In the genomic region with DNA sequence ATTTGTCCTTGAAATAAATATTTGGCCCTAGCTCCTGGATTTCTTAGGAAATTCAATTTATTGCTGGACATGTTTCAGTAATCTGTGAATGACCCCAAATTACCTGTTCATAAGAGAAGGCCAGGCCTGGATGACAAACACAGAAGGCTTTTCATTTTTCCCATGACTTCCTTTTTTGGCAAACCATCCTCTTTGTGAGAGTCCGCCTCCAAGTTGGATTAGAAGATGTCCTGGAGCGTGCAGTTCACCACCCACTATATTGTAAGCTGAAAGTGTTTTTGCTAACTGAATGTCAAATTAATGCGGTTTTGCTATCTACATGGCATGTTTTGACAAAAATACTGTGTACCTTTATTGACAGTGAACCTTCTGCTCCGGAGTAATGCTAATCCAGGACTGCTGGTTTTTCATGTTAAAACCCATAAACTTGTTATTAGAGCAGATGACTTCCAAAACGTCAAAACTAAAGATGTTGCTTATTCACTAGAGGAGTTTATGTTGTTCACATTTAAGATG, we compare ENCODE assay signal across 1 cellular context.
TF ChIP-seq lines count a peak whose summit lies in the region.

No MANE protein-coding gene starts in this region.

TF ChIP-seq in GM23338, 12 proteins besides CTCF, POLR2A, EP300 and RAD21 (continued from another document):
- TF ChIP-seq, protein P1, sequence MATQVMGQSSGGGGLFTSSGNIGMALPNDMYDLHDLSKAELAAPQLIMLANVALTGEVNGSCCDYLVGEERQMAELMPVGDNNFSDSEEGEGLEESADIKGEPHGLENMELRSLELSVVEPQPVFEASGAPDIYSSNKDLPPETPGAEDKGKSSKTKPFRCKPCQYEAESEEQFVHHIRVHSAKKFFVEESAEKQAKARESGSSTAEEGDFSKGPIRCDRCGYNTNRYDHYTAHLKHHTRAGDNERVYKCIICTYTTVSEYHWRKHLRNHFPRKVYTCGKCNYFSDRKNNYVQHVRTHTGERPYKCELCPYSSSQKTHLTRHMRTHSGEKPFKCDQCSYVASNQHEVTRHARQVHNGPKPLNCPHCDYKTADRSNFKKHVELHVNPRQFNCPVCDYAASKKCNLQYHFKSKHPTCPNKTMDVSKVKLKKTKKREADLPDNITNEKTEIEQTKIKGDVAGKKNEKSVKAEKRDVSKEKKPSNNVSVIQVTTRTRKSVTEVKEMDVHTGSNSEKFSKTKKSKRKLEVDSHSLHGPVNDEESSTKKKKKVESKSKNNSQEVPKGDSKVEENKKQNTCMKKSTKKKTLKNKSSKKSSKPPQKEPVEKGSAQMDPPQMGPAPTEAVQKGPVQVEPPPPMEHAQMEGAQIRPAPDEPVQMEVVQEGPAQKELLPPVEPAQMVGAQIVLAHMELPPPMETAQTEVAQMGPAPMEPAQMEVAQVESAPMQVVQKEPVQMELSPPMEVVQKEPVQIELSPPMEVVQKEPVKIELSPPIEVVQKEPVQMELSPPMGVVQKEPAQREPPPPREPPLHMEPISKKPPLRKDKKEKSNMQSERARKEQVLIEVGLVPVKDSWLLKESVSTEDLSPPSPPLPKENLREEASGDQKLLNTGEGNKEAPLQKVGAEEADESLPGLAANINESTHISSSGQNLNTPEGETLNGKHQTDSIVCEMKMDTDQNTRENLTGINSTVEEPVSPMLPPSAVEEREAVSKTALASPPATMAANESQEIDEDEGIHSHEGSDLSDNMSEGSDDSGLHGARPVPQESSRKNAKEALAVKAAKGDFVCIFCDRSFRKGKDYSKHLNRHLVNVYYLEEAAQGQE (IDR thresholded peaks at IDR 0.05; ENCODE audit: unreplicated experiment), result no peak
- TF ChIP-seq, protein P2, sequence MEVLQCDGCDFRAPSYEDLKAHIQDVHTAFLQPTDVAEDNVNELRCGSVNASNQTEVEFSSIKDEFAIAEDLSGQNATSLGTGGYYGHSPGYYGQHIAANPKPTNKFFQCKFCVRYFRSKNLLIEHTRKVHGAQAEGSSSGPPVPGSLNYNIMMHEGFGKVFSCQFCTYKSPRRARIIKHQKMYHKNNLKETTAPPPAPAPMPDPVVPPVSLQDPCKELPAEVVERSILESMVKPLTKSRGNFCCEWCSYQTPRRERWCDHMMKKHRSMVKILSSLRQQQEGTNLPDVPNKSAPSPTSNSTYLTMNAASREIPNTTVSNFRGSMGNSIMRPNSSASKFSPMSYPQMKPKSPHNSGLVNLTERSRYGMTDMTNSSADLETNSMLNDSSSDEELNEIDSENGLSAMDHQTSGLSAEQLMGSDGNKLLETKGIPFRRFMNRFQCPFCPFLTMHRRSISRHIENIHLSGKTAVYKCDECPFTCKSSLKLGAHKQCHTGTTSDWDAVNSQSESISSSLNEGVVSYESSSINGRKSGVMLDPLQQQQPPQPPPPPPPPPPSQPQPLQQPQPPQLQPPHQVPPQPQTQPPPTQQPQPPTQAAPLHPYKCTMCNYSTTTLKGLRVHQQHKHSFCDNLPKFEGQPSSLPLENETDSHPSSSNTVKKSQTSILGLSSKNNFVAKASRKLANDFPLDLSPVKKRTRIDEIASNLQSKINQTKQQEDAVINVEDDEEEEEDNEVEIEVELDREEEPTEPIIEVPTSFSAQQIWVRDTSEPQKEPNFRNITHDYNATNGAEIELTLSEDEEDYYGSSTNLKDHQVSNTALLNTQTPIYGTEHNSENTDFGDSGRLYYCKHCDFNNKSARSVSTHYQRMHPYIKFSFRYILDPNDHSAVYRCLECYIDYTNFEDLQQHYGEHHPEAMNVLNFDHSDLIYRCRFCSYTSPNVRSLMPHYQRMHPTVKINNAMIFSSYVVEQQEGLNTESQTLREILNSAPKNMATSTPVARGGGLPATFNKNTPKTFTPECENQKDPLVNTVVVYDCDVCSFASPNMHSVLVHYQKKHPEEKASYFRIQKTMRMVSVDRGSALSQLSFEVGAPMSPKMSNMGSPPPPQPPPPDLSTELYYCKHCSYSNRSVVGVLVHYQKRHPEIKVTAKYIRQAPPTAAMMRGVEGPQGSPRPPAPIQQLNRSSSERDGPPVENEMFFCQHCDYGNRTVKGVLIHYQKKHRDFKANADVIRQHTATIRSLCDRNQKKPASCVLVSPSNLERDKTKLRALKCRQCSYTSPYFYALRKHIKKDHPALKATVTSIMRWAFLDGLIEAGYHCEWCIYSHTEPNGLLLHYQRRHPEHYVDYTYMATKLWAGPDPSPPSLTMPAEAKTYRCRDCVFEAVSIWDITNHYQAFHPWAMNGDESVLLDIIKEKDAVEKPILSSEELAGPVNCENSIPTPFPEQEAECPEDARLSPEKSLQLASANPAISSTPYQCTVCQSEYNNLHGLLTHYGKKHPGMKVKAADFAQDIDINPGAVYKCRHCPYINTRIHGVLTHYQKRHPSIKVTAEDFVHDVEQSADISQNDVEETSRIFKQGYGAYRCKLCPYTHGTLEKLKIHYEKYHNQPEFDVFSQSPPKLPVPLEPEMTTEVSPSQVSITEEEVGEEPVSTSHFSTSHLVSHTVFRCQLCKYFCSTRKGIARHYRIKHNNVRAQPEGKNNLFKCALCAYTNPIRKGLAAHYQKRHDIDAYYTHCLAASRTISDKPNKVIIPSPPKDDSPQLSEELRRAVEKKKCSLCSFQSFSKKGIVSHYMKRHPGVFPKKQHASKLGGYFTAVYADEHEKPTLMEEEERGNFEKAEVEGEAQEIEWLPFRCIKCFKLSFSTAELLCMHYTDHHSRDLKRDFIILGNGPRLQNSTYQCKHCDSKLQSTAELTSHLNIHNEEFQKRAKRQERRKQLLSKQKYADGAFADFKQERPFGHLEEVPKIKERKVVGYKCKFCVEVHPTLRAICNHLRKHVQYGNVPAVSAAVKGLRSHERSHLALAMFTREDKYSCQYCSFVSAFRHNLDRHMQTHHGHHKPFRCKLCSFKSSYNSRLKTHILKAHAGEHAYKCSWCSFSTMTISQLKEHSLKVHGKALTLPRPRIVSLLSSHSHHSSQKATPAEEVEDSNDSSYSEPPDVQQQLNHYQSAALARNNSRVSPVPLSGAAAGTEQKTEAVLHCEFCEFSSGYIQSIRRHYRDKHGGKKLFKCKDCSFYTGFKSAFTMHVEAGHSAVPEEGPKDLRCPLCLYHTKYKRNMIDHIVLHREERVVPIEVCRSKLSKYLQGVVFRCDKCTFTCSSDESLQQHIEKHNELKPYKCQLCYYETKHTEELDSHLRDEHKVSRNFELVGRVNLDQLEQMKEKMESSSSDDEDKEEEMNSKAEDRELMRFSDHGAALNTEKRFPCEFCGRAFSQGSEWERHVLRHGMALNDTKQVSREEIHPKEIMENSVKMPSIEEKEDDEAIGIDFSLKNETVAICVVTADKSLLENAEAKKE (CRISPR knock-in tag; IDR thresholded peaks at IDR 0.05), result no peak
